Comparison of ENCODE assay signal across 1 cellular context in the genomic region with DNA sequence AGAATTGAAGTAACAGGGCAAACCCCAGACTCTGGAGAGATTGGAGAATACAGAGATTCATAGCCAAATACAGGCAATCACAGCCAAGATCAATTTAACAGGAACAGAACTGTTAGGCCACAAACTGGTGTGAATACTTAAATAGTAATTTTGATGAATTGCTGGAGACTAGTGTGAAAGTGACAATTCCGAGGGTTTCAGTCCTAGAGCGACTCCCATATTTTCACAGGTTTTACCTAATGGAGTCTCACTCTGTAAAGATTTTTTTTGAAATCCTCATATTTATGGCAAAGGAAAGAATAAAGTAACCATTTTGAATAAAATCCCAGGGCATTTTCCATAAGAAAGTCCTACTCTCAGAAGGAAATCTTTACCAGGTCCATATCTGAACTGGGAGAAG.
TF ChIP-seq lines count a peak whose summit lies in the region.

No MANE protein-coding gene starts in this region.

TF ChIP-seq in IMR-90, 13 proteins besides CTCF, POLR2A, EP300 and RAD21:
- no peak for TF ChIP-seq RCOR1 (IDR thresholded peaks at IDR 0.05; ENCODE audit: insufficient replicate concordance, low read length)
- TF ChIP-seq, protein P1, sequence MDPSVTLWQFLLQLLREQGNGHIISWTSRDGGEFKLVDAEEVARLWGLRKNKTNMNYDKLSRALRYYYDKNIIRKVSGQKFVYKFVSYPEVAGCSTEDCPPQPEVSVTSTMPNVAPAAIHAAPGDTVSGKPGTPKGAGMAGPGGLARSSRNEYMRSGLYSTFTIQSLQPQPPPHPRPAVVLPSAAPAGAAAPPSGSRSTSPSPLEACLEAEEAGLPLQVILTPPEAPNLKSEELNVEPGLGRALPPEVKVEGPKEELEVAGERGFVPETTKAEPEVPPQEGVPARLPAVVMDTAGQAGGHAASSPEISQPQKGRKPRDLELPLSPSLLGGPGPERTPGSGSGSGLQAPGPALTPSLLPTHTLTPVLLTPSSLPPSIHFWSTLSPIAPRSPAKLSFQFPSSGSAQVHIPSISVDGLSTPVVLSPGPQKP (IDR thresholded peaks at IDR 0.05; ENCODE audit: borderline replicate concordance, low read depth, low read length): no peak
- TF ChIP-seq SMC3 (IDR thresholded peaks at IDR 0.05; ENCODE audit: low read depth, low read length): no peak
- TF ChIP-seq MXI1 (IDR thresholded peaks at IDR 0.05; ENCODE audit: borderline replicate concordance, low read depth, low read length): no peak
- no peak for TF ChIP-seq MAZ (IDR thresholded peaks at IDR 0.05; ENCODE audit: borderline replicate concordance, low read depth, low read length)
- no peak for TF ChIP-seq CHD1 (IDR thresholded peaks at IDR 0.05; ENCODE audit: low read depth, low read length)
- TF ChIP-seq RFX5 (IDR thresholded peaks at IDR 0.05; ENCODE audit: low read depth, low read length): no peak
- TF ChIP-seq MAFK (IDR thresholded peaks at IDR 0.05; ENCODE audit: low read depth, low read length): no peak
- no peak for TF ChIP-seq FOS (IDR thresholded peaks at IDR 0.05; ENCODE audit: low read depth, low read length)
- TF ChIP-seq NFE2L2 (IDR thresholded peaks at IDR 0.05; ENCODE audit: low read depth, low read length): no peak
- TF ChIP-seq BHLHE40 (IDR thresholded peaks at IDR 0.05; ENCODE audit: low read depth, low read length): no peak
- TF ChIP-seq, protein P2, sequence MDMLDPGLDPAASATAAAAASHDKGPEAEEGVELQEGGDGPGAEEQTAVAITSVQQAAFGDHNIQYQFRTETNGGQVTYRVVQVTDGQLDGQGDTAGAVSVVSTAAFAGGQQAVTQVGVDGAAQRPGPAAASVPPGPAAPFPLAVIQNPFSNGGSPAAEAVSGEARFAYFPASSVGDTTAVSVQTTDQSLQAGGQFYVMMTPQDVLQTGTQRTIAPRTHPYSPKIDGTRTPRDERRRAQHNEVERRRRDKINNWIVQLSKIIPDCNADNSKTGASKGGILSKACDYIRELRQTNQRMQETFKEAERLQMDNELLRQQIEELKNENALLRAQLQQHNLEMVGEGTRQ (IDR thresholded peaks at IDR 0.05; ENCODE audit: low read depth, low read length): no peak
- TF ChIP-seq CEBPB (IDR thresholded peaks at IDR 0.05; ENCODE audit: low read depth, low read length): no peak
